In genomic region chr10:42544945-42545344, GRCh38 we compare ENCODE assay signal across 1 cellular context.
TF ChIP-seq lines count a peak whose summit lies in the region.

No MANE protein-coding gene starts in this region.

TF ChIP-seq in WTC11, 78 proteins besides CTCF, POLR2A, EP300 and RAD21 (continued from another document):
- TF ChIP-seq TCF7 (CRISPR knock-in tag; IDR thresholded peaks at IDR 0.05; ENCODE audit: low read depth), result no peak
